ENCODE assay signal across 9 cellular contexts in genomic region chr3:197001106-197001971, GRCh38. TPM values are rescaled to one million over a fixed set of nuclear protein-coding genes. Genes with fewer than 3 reads are reported as not detected.
DNase-seq lines count a peak whose midpoint lies in the region; ATAC-seq and TF ChIP-seq lines count a peak whose summit lies in the region.
"Had no signal": no experiment of that assay in that cellular context is flagged by ENCODE, and none has a peak within 500 bp of the region (broad histone marks: within the 10 kb centered on the region; RNA-seq: fewer than 3 reads in every experiment).

No MANE protein-coding gene starts in this region.

- intact Hi-C loops in activated CD4-positive, alpha-beta T cell treated with anti-CD3 and anti-CD28 coated beads, Interleukin-2, amount 10 ng/mL, durations not matched to agents 24 days and 14 days (cut with micrococcal nuclease): no loop called here

- WGBS in suprapubic skin: 77% methylated on average over 18 of the region's 20 CpGs

- H3K4me3 ChIP-seq in suprapubic skin: peak overlapping the region; percentile 52

- H3K27me3 Mint-ChIP-seq in activated CD4-positive, alpha-beta T cell treated with anti-CD3 and anti-CD28 coated beads, Interleukin-2, amount 10 ng/mL, durations not matched to agents 24 days and 14 days: peaks cover 2% of the 10 kb centered on the region

- DNase-seq in activated CD4-positive, alpha-beta T cell treated with anti-CD3 and anti-CD28 coated beads, Interleukin-2, amount 10 ng/mL, durations not matched to agents 24 days and 14 days: no peak
- DNase-seq in activated CD4-positive, alpha-beta T cell treated with anti-CD3 and anti-CD28 coated beads for 1 hour: no peak
- DNase-seq in foreskin keratinocyte (no peak), suprapubic skin (ENCODE audit: low spot score in 2 of 2) (peak in 1 of 2 donors; percentile 70), putamen (ENCODE audit: low spot score) (no peak), HEK293T (ENCODE audit: extremely low spot score) (no peak)
- DNase-seq: BE2C had no signal

- ATAC-seq in foreskin keratinocyte (no peak), HG02798 (IDR thresholded peaks at IDR 0.05; ENCODE audit: poor library complexity, unreplicated experiment) (no peak)

- POLR2A ChIA-PET in HEK293T (lab: Yijun Ruan, JAX): no interaction called here

- TF ChIP-seq CTCF in VCaP (conservative IDR thresholded peaks at IDR 0.05): no peak
- TF ChIP-seq CTCF in foreskin keratinocyte (conservative IDR thresholded peaks at IDR 0.05): no peak
- TF ChIP-seq CTCF in suprapubic skin (IDR thresholded peaks at IDR 0.05): no peak

- H3K36me3 ChIP-seq in suprapubic skin: no peaks in the 10 kb centered on the region
- H3K36me3 ChIP-seq: BE2C had no signal

- H3K4me1 Mint-ChIP-seq in activated CD4-positive, alpha-beta T cell treated with anti-CD3 and anti-CD28 coated beads, Interleukin-2, amount 10 ng/mL, durations not matched to agents 24 days and 14 days: peaks cover 11% of the 10 kb centered on the region

- H3K9me3 Mint-ChIP-seq in activated CD4-positive, alpha-beta T cell treated with anti-CD3 and anti-CD28 coated beads, Interleukin-2, amount 10 ng/mL, durations not matched to agents 24 days and 14 days: no peaks in the 10 kb centered on the region

- no peaks in the 10 kb centered on the region for H3K9me3 ChIP-seq in suprapubic skin
- H3K9me3 ChIP-seq: BE2C had no signal

- H3K4me1 ChIP-seq in foreskin keratinocyte (peaks cover 6% of the 10 kb centered on the region), suprapubic skin (peaks cover 29% of the 10 kb centered on the region)

- TF ChIP-seq EP300 in suprapubic skin (IDR thresholded peaks at IDR 0.05): no peak

- no peaks in the 10 kb centered on the region for H3K36me3 Mint-ChIP-seq in activated CD4-positive, alpha-beta T cell treated with anti-CD3 and anti-CD28 coated beads, Interleukin-2, amount 10 ng/mL, durations not matched to agents 24 days and 14 days (ENCODE audit: low read depth)

- TF ChIP-seq POLR2A in suprapubic skin (IDR thresholded peaks at IDR 0.05): no peak

- CTCF ChIA-PET in HEK293T (lab: Yijun Ruan, JAX): interaction anchor here (0.6 kb wide), 1 partner anchor 600 kb away, joined by 3 read pairs; no protein-coding TSS in a partner anchor

- H3K27ac ChIP-seq in VCaP: peak overlapping the region; percentile 87; the same call in 1 of the 2 replicates
- peak overlapping the region; percentile 42 for H3K27ac ChIP-seq in foreskin keratinocyte
- peak overlapping the region; percentile 74 for H3K27ac ChIP-seq in suprapubic skin

- H3K27ac Mint-ChIP-seq in activated CD4-positive, alpha-beta T cell treated with anti-CD3 and anti-CD28 coated beads, Interleukin-2, amount 10 ng/mL, durations not matched to agents 24 days and 14 days: peak overlapping the region; percentile 84

- no peaks in the 10 kb centered on the region for H3K27me3 ChIP-seq in foreskin keratinocyte
- H3K27me3 ChIP-seq in suprapubic skin: no peaks in the 10 kb centered on the region
- H3K27me3 ChIP-seq: BE2C had no signal

- H3K4me3 Mint-ChIP-seq in activated CD4-positive, alpha-beta T cell treated with anti-CD3 and anti-CD28 coated beads, Interleukin-2, amount 10 ng/mL, durations not matched to agents 24 days and 14 days: peak overlapping the region; percentile 63

TF ChIP-seq in HEK293T, 16 proteins besides CTCF, POLR2A, EP300 and RAD21:
- no peak for TF ChIP-seq FOXA1 (IDR thresholded peaks at IDR 0.05)
- no peak for TF ChIP-seq NFRKB (IDR thresholded peaks at IDR 0.05)
- TF ChIP-seq LEF1 (IDR thresholded peaks at IDR 0.05; ENCODE audit: borderline replicate concordance): no peak
- TF ChIP-seq PKNOX1 (IDR thresholded peaks at IDR 0.05): no peak
- no peak for TF ChIP-seq ZNF384 (IDR thresholded peaks at IDR 0.05)
- no peak for TF ChIP-seq ELF4 (IDR thresholded peaks at IDR 0.05)
- no peak for TF ChIP-seq SUZ12 (IDR thresholded peaks at IDR 0.05)
- TF ChIP-seq BHLHE40 (IDR thresholded peaks at IDR 0.05; ENCODE audit: borderline replicate concordance): no peak
- TF ChIP-seq FOXM1 (IDR thresholded peaks at IDR 0.05; ENCODE audit: borderline replicate concordance): no peak
- no peak for TF ChIP-seq CTBP1 (IDR thresholded peaks at IDR 0.05; ENCODE audit: borderline replicate concordance)
- TF ChIP-seq L3MBTL2 (conservative IDR thresholded peaks at IDR 0.05): no peak
- TF ChIP-seq SP1 (IDR thresholded peaks at IDR 0.05): no peak
- TF ChIP-seq HDGF (IDR thresholded peaks at IDR 0.05; ENCODE audit: borderline replicate concordance): no peak
- TF ChIP-seq TARDBP (IDR thresholded peaks at IDR 0.05): no peak
- no peak for TF ChIP-seq FOXK2 (IDR thresholded peaks at IDR 0.05)
- no peak for TF ChIP-seq ARNT (IDR thresholded peaks at IDR 0.05)

RNA-seq across cellular contexts. Expression of gene MELTF, which starts 28.3 kb away (rescaled TPM):
- total RNA-seq in activated CD4-positive, alpha-beta T cell treated with anti-CD3 and anti-CD28 coated beads, Interleukin-2, amount 10 ng/mL, durations not matched to agents 24 days and 14 days: 8.8 and 10.6 TPM in 2 replicates
- 11.3 and 12.9 TPM in 2 replicates for total RNA-seq in foreskin keratinocyte
- polyA plus RNA-seq in foreskin keratinocyte: 10.1 and 10.5 TPM in 2 replicates
- total RNA-seq in suprapubic skin: 10 to 100 TPM; 21.0 to 68.7 (median 34.4) TPM

RNA-seq across cellular contexts. Expression of gene PIGZ, which starts 32.7 kb away (rescaled TPM):
- 1.7 and 1.9 TPM in 2 replicates for total RNA-seq in activated CD4-positive, alpha-beta T cell treated with anti-CD3 and anti-CD28 coated beads, Interleukin-2, amount 10 ng/mL, durations not matched to agents 24 days and 14 days
- total RNA-seq in foreskin keratinocyte (1.0 and 1.6 TPM in 2 replicates), suprapubic skin (10 to 100 TPM; 11.0 to 17.4 (median 13.3) TPM)
- 1.0 and 1.9 TPM in 2 replicates for polyA plus RNA-seq in foreskin keratinocyte

RNA-seq across cellular contexts. Expression of gene NCBP2, which starts 59.0 kb away (rescaled TPM):
- total RNA-seq in activated CD4-positive, alpha-beta T cell treated with anti-CD3 and anti-CD28 coated beads, Interleukin-2, amount 10 ng/mL, durations not matched to agents 24 days and 14 days: 101 and 105 TPM in 2 replicates
- total RNA-seq in foreskin keratinocyte (59.5 and 64.7 TPM in 2 replicates), suprapubic skin (10 to 100 TPM; 27.1 to 33.0 (median 28.3) TPM)
- 46.4 and 48.6 TPM in 2 replicates for polyA plus RNA-seq in foreskin keratinocyte
